26 cellular contexts compared by ENCODE assay signal in genomic region chr11:36079911-36080310, GRCh38.
"Had no signal": no experiment of that assay in that cellular context is flagged by ENCODE, and none has a peak within 500 bp of the region (broad histone marks: within the 10 kb centered on the region; RNA-seq: fewer than 3 reads in every experiment).

No MANE protein-coding gene starts in this region.

- H3K9me3 Mint-ChIP-seq: natural killer cell treated with Interleukin-12 subunit alpha and Interleukin-12 subunit beta and Interleukin-15 and Interleukin-18, amount 100 ng/mL, for 72 hours had no signal

- H3K27me3 Mint-ChIP-seq: progenitor cell of endocrine pancreas; stimulated activated memory B cell treated with anti-CD40 and anti-IgM and Interleukin-4, amounts not matched to agents 10 μg/mL and 1 μg/mL and 100 μg/mL, for 72 hours; stimulated activated naive CD8-positive, alpha-beta T cell treated with anti-CD3 and anti-CD28 coated beads, Interleukin-15, amount 100 ng/mL, for 72 hours had no signal

- H3K4me1 Mint-ChIP-seq: naive B cell; naive thymus-derived CD8-positive, alpha-beta T cell; stimulated activated memory B cell treated with anti-CD40 and anti-IgM and Interleukin-4, amounts not matched to agents 10 μg/mL and 1 μg/mL and 100 μg/mL, for 72 hours; stimulated activated naive CD8-positive, alpha-beta T cell treated with anti-CD3 and anti-CD28 coated beads, Interleukin-15, amount 100 ng/mL, for 72 hours had no signal

- DNase-seq: naive B cell; naive thymus-derived CD8-positive, alpha-beta T cell; occipital lobe; ovary; posterior cingulate gyrus; psoas muscle; right cardiac atrium; right lobe of liver; sigmoid colon; small intestine; stimulated activated CD4-positive, alpha-beta T cell treated with anti-CD3 and anti-CD28 coated beads, Interleukin-15, amount 100 ng/mL, for 24 hours; stimulated activated CD4-positive, alpha-beta T cell treated with anti-CD3 and anti-CD28 coated beads, Interleukin-2, amount 100 ng/mL, for 24 hours; stimulated activated CD4-positive, alpha-beta T cell treated with anti-CD3 and anti-CD28 coated beads, Interleukin-2, amount 100 ng/mL, for 48 hours; stimulated activated CD4-positive, alpha-beta T cell treated with anti-CD3 and anti-CD28 coated beads, Interleukin-4, amount 100 ng/mL, for 24 hours; stimulated activated CD8-positive, alpha-beta memory T cell treated with anti-CD3 and anti-CD28 coated beads, Interleukin-4, amount 100 ng/mL, for 48 hours; stimulated activated naive CD4-positive, alpha-beta T cell; stimulated activated naive CD8-positive, alpha-beta T cell treated with anti-CD3 and anti-CD28 coated beads, Interleukin-15, amount 100 ng/mL, for 72 hours; stimulated activated naive CD8-positive, alpha-beta T cell treated with anti-CD3 and anti-CD28 coated beads, Interleukin-15, Interleukin-2, amounts not matched to agents 100 U/mL and 50 U/mL, for 24 hours; substantia nigra; testis; trophoblast cell; upper lobe of left lung had no signal

- ATAC-seq: naive thymus-derived CD8-positive, alpha-beta T cell; natural killer cell treated with Interleukin-12 subunit alpha and Interleukin-12 subunit beta and Interleukin-15 and Interleukin-18, amount 100 ng/mL, for 72 hours; psoas muscle; right cardiac atrium; right lobe of liver; stimulated activated memory B cell treated with anti-CD40 and anti-IgM and Interleukin-4, amounts not matched to agents 10 μg/mL and 1 μg/mL and 100 μg/mL, for 72 hours; stimulated activated naive CD8-positive, alpha-beta T cell treated with anti-CD3 and anti-CD28 coated beads, Interleukin-15, amount 100 ng/mL, for 72 hours; stimulated activated naive CD8-positive, alpha-beta T cell treated with anti-CD3 and anti-CD28 coated beads, Interleukin-15, Interleukin-2, amounts not matched to agents 100 U/mL and 50 U/mL, for 24 hours had no signal

- H3K27ac Mint-ChIP-seq: naive B cell; naive thymus-derived CD8-positive, alpha-beta T cell; natural killer cell treated with Interleukin-12 subunit alpha and Interleukin-12 subunit beta and Interleukin-15 and Interleukin-18, amount 100 ng/mL, for 72 hours; neural progenitor cell; progenitor cell of endocrine pancreas; stimulated activated memory B cell treated with anti-CD40 and anti-IgM and Interleukin-4, amounts not matched to agents 10 μg/mL and 1 μg/mL and 100 μg/mL, for 72 hours had no signal

- H3K4me3 Mint-ChIP-seq: naive thymus-derived CD8-positive, alpha-beta T cell; natural killer cell treated with Interleukin-12 subunit alpha and Interleukin-12 subunit beta and Interleukin-15 and Interleukin-18, amount 100 ng/mL, for 72 hours; neural progenitor cell; stimulated activated memory B cell treated with anti-CD40 and anti-IgM and Interleukin-4, amounts not matched to agents 10 μg/mL and 1 μg/mL and 100 μg/mL, for 72 hours; stimulated activated naive CD8-positive, alpha-beta T cell treated with anti-CD3 and anti-CD28 coated beads, Interleukin-15, amount 100 ng/mL, for 72 hours had no signal

- H3K36me3 Mint-ChIP-seq: naive B cell; natural killer cell treated with Interleukin-12 subunit alpha and Interleukin-12 subunit beta and Interleukin-15 and Interleukin-18, amount 100 ng/mL, for 72 hours; stimulated activated memory B cell treated with anti-CD40 and anti-IgM and Interleukin-4, amounts not matched to agents 10 μg/mL and 1 μg/mL and 100 μg/mL, for 72 hours had no signal
